9 cellular contexts compared by ENCODE assay signal in the genomic region with DNA sequence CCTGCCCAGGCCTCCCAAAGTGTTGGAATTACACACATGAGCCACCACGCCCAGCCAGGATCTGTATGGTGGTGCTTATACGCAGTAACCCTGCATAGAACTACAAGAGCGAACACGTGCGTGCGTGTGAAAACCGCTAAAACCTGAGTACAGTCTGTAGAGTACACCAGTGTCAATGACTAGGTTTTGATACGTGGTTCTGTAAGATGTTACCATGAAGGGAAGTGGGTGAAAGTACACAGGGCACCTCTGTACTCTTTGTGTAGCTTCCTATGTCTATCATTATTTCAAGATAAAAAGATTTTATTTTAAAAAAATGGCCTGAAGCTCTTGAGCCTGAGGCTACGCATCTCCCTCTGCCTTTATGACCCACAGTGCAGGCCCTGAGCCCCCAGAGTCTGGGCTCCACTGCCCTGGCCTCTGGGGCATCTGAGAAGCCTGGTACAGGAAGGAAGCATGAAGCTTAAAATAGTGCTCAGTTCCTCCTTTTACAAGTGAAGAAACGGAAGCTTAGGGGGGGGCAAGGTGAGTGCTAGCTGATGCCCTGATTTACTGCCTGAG. TPM values are rescaled to one million over a fixed set of nuclear protein-coding genes. Genes with fewer than 3 reads are reported as not detected.
DNase-seq lines count a peak whose midpoint lies in the region; ATAC-seq and TF ChIP-seq lines count a peak whose summit lies in the region.
"Had no signal": no experiment of that assay in that cellular context is flagged by ENCODE, and none has a peak within 500 bp of the region (broad histone marks: within the 10 kb centered on the region; RNA-seq: fewer than 3 reads in every experiment).

No MANE protein-coding gene starts in this region.

- TF ChIP-seq CTCF in GM06990 (IDR thresholded peaks at IDR 0.05; ENCODE audit: insufficient read depth, low read length, poor library complexity, severe bottlenecking) (no peak), psoas muscle (IDR thresholded peaks at IDR 0.05) (no peak)

- H3K27ac Mint-ChIP-seq in activated T-helper 2 cell treated with anti-CD3 and anti-CD28 coated beads, Interferon-gamma antibody, Interleukin-2, Interleukin-4, amounts not matched to agents 10 μg/mL and 5 μg/mL and 100 μg/mL, durations not matched to agents 14 hours and 24 hours and 36 hours = peak overlapping the region; percentile 84

- intact Hi-C loops in activated T-helper 2 cell treated with anti-CD3 and anti-CD28 coated beads, Interferon-gamma antibody, Interleukin-2, Interleukin-4, amounts not matched to agents 10 μg/mL and 5 μg/mL and 100 μg/mL, durations not matched to agents 14 hours and 24 hours and 36 hours (cut with micrococcal nuclease) = loop anchor here (5.0 kb wide), 1 partner anchor 53 kb away; no protein-coding TSS in a partner anchor
- intact Hi-C loops in psoas muscle (cut with DNase I) = no loop called here

- 91 to 93% (median 92%) methylated on average over 10 of the region's 10 CpGs for WGBS in psoas muscle, 3 donors

- H3K9me3 Mint-ChIP-seq in activated T-helper 2 cell treated with anti-CD3 and anti-CD28 coated beads, Interferon-gamma antibody, Interleukin-2, Interleukin-4, amounts not matched to agents 10 μg/mL and 5 μg/mL and 100 μg/mL, durations not matched to agents 14 hours and 24 hours and 36 hours = no peaks in the 10 kb centered on the region

- no peak overlapping the region for H3K27ac ChIP-seq in psoas muscle

- ATAC-seq in GM19467 (IDR thresholded peaks at IDR 0.05; ENCODE audit: unreplicated experiment) = peak; percentile 89
- peak; percentile 87 for ATAC-seq in HG03457 (IDR thresholded peaks at IDR 0.05; ENCODE audit: unreplicated experiment)
- ATAC-seq in psoas muscle = no peak

- H3K4me1 ChIP-seq in psoas muscle = no peaks in the 10 kb centered on the region

- peak; percentile 73 for DNase-seq in GM06990 (ENCODE audit: extremely low read depth, insufficient read length)
- no peak for DNase-seq in activated T-helper 2 cell treated with anti-CD3 and anti-CD28 coated beads, Interferon-gamma antibody, Interleukin-2, Interleukin-4, amounts not matched to agents 10 μg/mL and 5 μg/mL and 100 μg/mL, durations not matched to agents 14 hours and 24 hours and 36 hours (ENCODE audit: low spot score)
- no peak for DNase-seq in NCI-H1930 (lab: John Stamatoyannopoulos, UW)
- DNase-seq in HuH-7.5 (ENCODE audit: low spot score) = no peak
- DNase-seq in psoas muscle = no peak
- no peak for DNase-seq in NCI-H1417 (lab: John Stamatoyannopoulos, UW)

- H3K4me3 ChIP-seq in GM06990 (replicated peaks; ENCODE audit: low read depth, low read length) = no peak overlapping the region
- no peak overlapping the region for H3K4me3 ChIP-seq in psoas muscle

- no peaks in the 10 kb centered on the region for H3K27me3 Mint-ChIP-seq in activated T-helper 2 cell treated with anti-CD3 and anti-CD28 coated beads, Interferon-gamma antibody, Interleukin-2, Interleukin-4, amounts not matched to agents 10 μg/mL and 5 μg/mL and 100 μg/mL, durations not matched to agents 14 hours and 24 hours and 36 hours (ENCODE audit: low read depth)

- peaks cover 1% of the 10 kb centered on the region; the same call in 1 of the 2 replicates for H3K36me3 ChIP-seq in GM06990 (ENCODE audit: control insufficient read depth, insufficient read depth, low read length)
- no peaks in the 10 kb centered on the region for H3K36me3 ChIP-seq in psoas muscle (ENCODE audit: insufficient read depth in 1 of 2, low read depth in 1 of 2)

- peaks cover under 1% of the 10 kb centered on the region for H3K9me3 ChIP-seq in psoas muscle

- peaks cover 47% of the 10 kb centered on the region for H3K4me1 Mint-ChIP-seq in activated T-helper 2 cell treated with anti-CD3 and anti-CD28 coated beads, Interferon-gamma antibody, Interleukin-2, Interleukin-4, amounts not matched to agents 10 μg/mL and 5 μg/mL and 100 μg/mL, durations not matched to agents 14 hours and 24 hours and 36 hours (ENCODE audit: low read depth)

- H3K36me3 Mint-ChIP-seq in activated T-helper 2 cell treated with anti-CD3 and anti-CD28 coated beads, Interferon-gamma antibody, Interleukin-2, Interleukin-4, amounts not matched to agents 10 μg/mL and 5 μg/mL and 100 μg/mL, durations not matched to agents 14 hours and 24 hours and 36 hours (ENCODE audit: low read depth) = no peaks in the 10 kb centered on the region

- no peak overlapping the region for H3K4me3 Mint-ChIP-seq in activated T-helper 2 cell treated with anti-CD3 and anti-CD28 coated beads, Interferon-gamma antibody, Interleukin-2, Interleukin-4, amounts not matched to agents 10 μg/mL and 5 μg/mL and 100 μg/mL, durations not matched to agents 14 hours and 24 hours and 36 hours (ENCODE audit: low read depth)

- H3K27me3 ChIP-seq in GM06990 (replicated peaks; ENCODE audit: control insufficient read depth, insufficient read depth, low read length) = no peaks in the 10 kb centered on the region
- H3K27me3 ChIP-seq in psoas muscle (ENCODE audit: insufficient read depth in 3 of 3, low read length in 2 of 3) = no peaks in the 10 kb centered on the region

RNA-seq across cellular contexts. Expression of gene LY86, which starts 21.6 kb away (rescaled TPM):
- total RNA-seq in activated T-helper 2 cell treated with anti-CD3 and anti-CD28 coated beads, Interferon-gamma antibody, Interleukin-2, Interleukin-4, amounts not matched to agents 10 μg/mL and 5 μg/mL and 100 μg/mL, durations not matched to agents 14 hours and 24 hours and 36 hours = 0.55 and 0.57 TPM in 2 replicates
- 1 to 10 TPM in 1 of 4 donors, under 1 TPM in 3; 0.39 to 1.3 (median 0.49) TPM for total RNA-seq in psoas muscle
- under 1 TPM; 0.18 to 0.42 (median 0.27) TPM for polyA plus RNA-seq in psoas muscle
- polyA plus RNA-seq: keratinocyte had no signal

Comparison
In these comparisons a context has a peak if more than half of its experiments do, and no peak if none do; other contexts are left out.
1. ATAC-seq: peak in GM19467 (single experiment) and HG03457 (single experiment); none in psoas muscle (0 of 4).